Comparison of ENCODE assay signal across 1 cellular context in genomic region chr19:3548594-3548993, GRCh38.
TF ChIP-seq lines count a peak whose summit lies in the region.

No MANE protein-coding gene starts in this region.

TF ChIP-seq in HepG2, 621 proteins besides CTCF, POLR2A, EP300 and RAD21:
- no peak for TF ChIP-seq ZNF432 (CRISPR knock-in tag; IDR thresholded peaks at IDR 0.05; ENCODE audit: borderline replicate concordance)
- no peak for TF ChIP-seq KMT2B (CRISPR knock-in tag; IDR thresholded peaks at IDR 0.05)
- no peak for TF ChIP-seq HOXA5 (CRISPR knock-in tag; IDR thresholded peaks at IDR 0.05)
- TF ChIP-seq ATAD3A (CRISPR knock-in tag; IDR thresholded peaks at IDR 0.05), result no peak
- no peak for TF ChIP-seq NFE2L1 (CRISPR knock-in tag; IDR thresholded peaks at IDR 0.05; ENCODE audit: borderline replicate concordance)
- no peak for TF ChIP-seq PHF5A (CRISPR knock-in tag; IDR thresholded peaks at IDR 0.05; ENCODE audit: low read depth, unreplicated experiment)
- TF ChIP-seq SIX1 (CRISPR knock-in tag; IDR thresholded peaks at IDR 0.05; ENCODE audit: borderline replicate concordance), result no peak
- no peak for TF ChIP-seq ZBTB37 (CRISPR knock-in tag; IDR thresholded peaks at IDR 0.05)
- no peak for TF ChIP-seq ZGPAT (CRISPR knock-in tag; IDR thresholded peaks at IDR 0.05)
